In genomic region chr12:4736048-4736447, GRCh38 we compare ENCODE assay signal across 12 cellular contexts.
"Had no signal": no experiment of that assay in that cellular context is flagged by ENCODE, and none has a peak within 500 bp of the region (broad histone marks: within the 10 kb centered on the region; RNA-seq: fewer than 3 reads in every experiment).

No MANE protein-coding gene starts in this region.

- H3K27me3 ChIP-seq: cardiac muscle cell, esophagus muscularis mucosa had no signal

- H3K9me3 ChIP-seq: esophagus muscularis mucosa, lower lobe of right lung had no signal

- H3K4me3 ChIP-seq: cardiac muscle cell, esophagus muscularis mucosa, lower lobe of right lung had no signal

- H3K36me3 ChIP-seq: cardiac muscle cell, esophagus muscularis mucosa, lower lobe of right lung had no signal

- H3K27ac ChIP-seq: cardiac muscle cell, esophagus muscularis mucosa, lower lobe of right lung had no signal

- ATAC-seq: lower lobe of right lung, T-helper 17 cell had no signal

- H3K4me1 ChIP-seq: esophagus muscularis mucosa, lower lobe of right lung had no signal

- DNase-seq: activated CD4-positive, alpha-beta T cell treated with anti-CD3 and anti-CD28 coated beads, Interleukin-2, amount 50 U/mL, for 48 hours; activated T-cell treated with anti-CD3 and anti-CD28 coated beads for 4 hours; effector CD8-positive, alpha-beta T cell; lower lobe of right lung; nephron progenitor cell; nucleus accumbens; posterior cingulate gyrus; stimulated activated CD4-positive, alpha-beta T cell treated with anti-CD3 and anti-CD28 coated beads, Interleukin-12 subunit alpha, Interleukin-12 subunit beta, amount 100 ng/mL, for 4 hours; stimulated activated CD4-positive, alpha-beta T cell treated with anti-CD3 and anti-CD28 coated beads, Interleukin-1b, Interleukin-23, amount 100 ng/mL, for 48 hours; T-helper 17 cell had no signal
